Comparison of ENCODE assay signal across 8 cellular contexts in the genomic region with DNA sequence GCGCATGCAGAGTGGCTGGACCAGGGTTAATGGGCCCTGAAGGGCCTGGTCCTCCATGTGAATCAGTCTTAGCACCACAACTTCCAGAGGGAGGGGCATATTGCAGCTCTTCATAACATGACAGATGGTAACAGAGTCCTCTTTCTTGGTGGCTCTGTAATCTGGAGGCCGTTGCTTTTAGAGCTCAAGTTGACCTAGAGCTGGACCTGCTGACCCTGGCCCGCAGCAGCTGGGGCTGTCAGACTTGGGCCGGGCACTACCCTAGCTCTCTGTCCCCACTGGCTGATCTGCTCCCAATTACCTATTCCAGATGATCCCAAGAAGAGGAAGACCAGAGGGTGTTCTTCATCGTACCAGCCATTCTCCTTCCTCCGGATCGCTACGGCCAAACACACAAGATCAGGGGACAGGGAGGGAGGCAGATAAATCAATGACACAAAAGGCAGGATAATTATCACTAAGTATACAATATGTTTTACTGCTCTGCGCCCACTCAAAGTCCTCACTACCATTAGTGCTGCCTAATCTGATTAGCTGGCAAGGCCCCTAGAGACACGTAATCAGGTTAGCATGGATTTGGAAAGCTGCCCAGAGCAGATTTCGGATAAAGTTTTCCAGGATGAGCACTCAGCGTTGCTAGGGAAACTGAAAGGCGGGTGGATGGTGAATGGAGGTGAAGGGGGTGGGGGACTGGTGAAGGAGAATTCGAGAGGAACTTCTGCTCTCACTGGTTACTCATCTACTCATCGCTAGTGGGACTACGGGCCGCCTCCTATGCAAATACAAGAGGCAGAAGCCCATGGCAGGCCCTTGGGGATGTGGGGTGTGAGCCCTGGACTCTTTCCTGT.
A peak's percentile ranks its signal among the peaks of the same experiment; 100 is the strongest.
DNase-seq lines count a peak whose midpoint lies in the region; ATAC-seq and TF ChIP-seq lines count a peak whose summit lies in the region.

No MANE protein-coding gene starts in this region.

- ATAC-seq in HG03342 (IDR thresholded peaks at IDR 0.05; ENCODE audit: unreplicated experiment) (peak; percentile 61), HG02885 (IDR thresholded peaks at IDR 0.05; ENCODE audit: poor library complexity, unreplicated experiment) (no peak), GM19351 (IDR thresholded peaks at IDR 0.05; ENCODE audit: unreplicated experiment) (no peak)

- DNase-seq in AG08396 (ENCODE audit: low spot score), result peak; percentile 70
- peak; percentile 48 for DNase-seq in germinal center (ENCODE audit: low spot score)
- DNase-seq in activated T-cell treated with anti-CD3 and anti-CD28 coated beads, Interleukin-2, amount 50 U/mL, for 48 hours, result no peak
- no peak for DNase-seq in AML-193 (lab: John Stamatoyannopoulos, UW)

TF ChIP-seq in PFSK-1, 5 proteins besides CTCF, POLR2A, EP300 and RAD21:
- TF ChIP-seq FOXP2 (optimal IDR thresholded peaks at IDR 0.05; ENCODE audit: borderline replicate concordance, extremely low read depth, extremely low read length, insufficient read depth) (no peak), SIN3A (IDR thresholded peaks at IDR 0.05; ENCODE audit: borderline replicate concordance, insufficient read depth, low read length) (peak; percentile 91), TAF1 (IDR thresholded peaks at IDR 0.05; ENCODE audit: borderline replicate concordance, insufficient read depth, low read length) (peak; percentile 24; the same call in 1 of the 2 replicates), POLR2AphosphoS5 (IDR thresholded peaks at IDR 0.05; ENCODE audit: low read depth, low read length) (peak; percentile 84)
- TF ChIP-seq, protein P1, sequence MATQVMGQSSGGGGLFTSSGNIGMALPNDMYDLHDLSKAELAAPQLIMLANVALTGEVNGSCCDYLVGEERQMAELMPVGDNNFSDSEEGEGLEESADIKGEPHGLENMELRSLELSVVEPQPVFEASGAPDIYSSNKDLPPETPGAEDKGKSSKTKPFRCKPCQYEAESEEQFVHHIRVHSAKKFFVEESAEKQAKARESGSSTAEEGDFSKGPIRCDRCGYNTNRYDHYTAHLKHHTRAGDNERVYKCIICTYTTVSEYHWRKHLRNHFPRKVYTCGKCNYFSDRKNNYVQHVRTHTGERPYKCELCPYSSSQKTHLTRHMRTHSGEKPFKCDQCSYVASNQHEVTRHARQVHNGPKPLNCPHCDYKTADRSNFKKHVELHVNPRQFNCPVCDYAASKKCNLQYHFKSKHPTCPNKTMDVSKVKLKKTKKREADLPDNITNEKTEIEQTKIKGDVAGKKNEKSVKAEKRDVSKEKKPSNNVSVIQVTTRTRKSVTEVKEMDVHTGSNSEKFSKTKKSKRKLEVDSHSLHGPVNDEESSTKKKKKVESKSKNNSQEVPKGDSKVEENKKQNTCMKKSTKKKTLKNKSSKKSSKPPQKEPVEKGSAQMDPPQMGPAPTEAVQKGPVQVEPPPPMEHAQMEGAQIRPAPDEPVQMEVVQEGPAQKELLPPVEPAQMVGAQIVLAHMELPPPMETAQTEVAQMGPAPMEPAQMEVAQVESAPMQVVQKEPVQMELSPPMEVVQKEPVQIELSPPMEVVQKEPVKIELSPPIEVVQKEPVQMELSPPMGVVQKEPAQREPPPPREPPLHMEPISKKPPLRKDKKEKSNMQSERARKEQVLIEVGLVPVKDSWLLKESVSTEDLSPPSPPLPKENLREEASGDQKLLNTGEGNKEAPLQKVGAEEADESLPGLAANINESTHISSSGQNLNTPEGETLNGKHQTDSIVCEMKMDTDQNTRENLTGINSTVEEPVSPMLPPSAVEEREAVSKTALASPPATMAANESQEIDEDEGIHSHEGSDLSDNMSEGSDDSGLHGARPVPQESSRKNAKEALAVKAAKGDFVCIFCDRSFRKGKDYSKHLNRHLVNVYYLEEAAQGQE (IDR thresholded peaks at IDR 0.05; ENCODE audit: insufficient read depth in 1 of 2, low read depth in 2 of 2, low read length in 2 of 2), result peak in 1 of 2 experiments; percentile 73; a peak in 2 of 4 replicates
TF ChIP-seq in PFSK-1: peak in this region for 4.

Comparison
In these comparisons a context has a peak if more than half of its experiments do, and no peak if none do; other contexts are left out.
1. DNase-seq: peak in AG08396 (single experiment) and germinal center (single experiment); none in activated T-cell treated with anti-CD3 and anti-CD28 coated beads, Interleukin-2, amount 50 U/mL, for 48 hours (0 of 2) and AML-193 (0 of 2).